ENCODE assay signal across 38 cellular contexts in genomic region chr18:25047421-25047820, GRCh38.
"Had no signal": no experiment of that assay in that cellular context is flagged by ENCODE, and none has a peak within 500 bp of the region (broad histone marks: within the 10 kb centered on the region; RNA-seq: fewer than 3 reads in every experiment).

No MANE protein-coding gene starts in this region.

- H3K4me3 Mint-ChIP-seq: activated CD4-positive, alpha-beta memory T cell treated with anti-CD3 and anti-CD28 coated beads for 36 hours; activated CD4-positive, alpha-beta T cell treated with anti-CD3 and anti-CD28 coated beads for 36 hours; activated CD4-positive, alpha-beta T cell treated with anti-CD3 and anti-CD28 coated beads, Interleukin-2, amount 10 ng/mL, durations not matched to agents 7 days and 5 days; activated CD8-positive, alpha-beta T cell treated with anti-CD3 and anti-CD28 coated beads for 36 hours; activated naive CD4-positive, alpha-beta T cell treated with anti-CD3 and anti-CD28 coated beads, Interleukin-2, amount 10 ng/mL, durations not matched to agents 7 days and 5 days; activated naive CD4-positive, alpha-beta T cell treated with anti-CD3 and anti-CD28 coated beads, Interleukin-2, amount 50 U/mL, for 24 hours; activated naive CD8-positive, alpha-beta T cell; activated naive CD8-positive, alpha-beta T cell treated with anti-CD3 and anti-CD28 coated beads, Interleukin-2, amount 10 ng/mL, durations not matched to agents 7 days and 5 days; activated naive CD8-positive, alpha-beta T cell treated with anti-CD3 and anti-CD28 coated beads, Interleukin-2, amount 50 U/mL, for 24 hours; brain; central memory CD8-positive, alpha-beta T cell; T-helper 1 cell treated with Interleukin-12 subunit alpha and Interleukin-12 subunit beta and Interleukin-4 antibody, amounts not matched to agents 30 μg/mL and 1 μg/mL, for 36 hours; T-helper 2 cell treated with Interferon-gamma antibody and Interleukin-4, amounts not matched to agents 5 μg/mL and 100 μg/mL, for 36 hours; WTC11 had no signal

- H3K27me3 Mint-ChIP-seq: activated CD4-positive, alpha-beta memory T cell treated with anti-CD3 and anti-CD28 coated beads for 36 hours; activated CD4-positive, alpha-beta T cell treated with anti-CD3 and anti-CD28 coated beads for 36 hours; activated CD4-positive, alpha-beta T cell treated with anti-CD3 and anti-CD28 coated beads, Interleukin-2, amount 10 ng/mL, durations not matched to agents 7 days and 5 days; activated CD8-positive, alpha-beta T cell treated with anti-CD3 and anti-CD28 coated beads for 36 hours; activated naive CD4-positive, alpha-beta T cell treated with anti-CD3 and anti-CD28 coated beads, Interleukin-2, amount 10 ng/mL, durations not matched to agents 7 days and 5 days; activated naive CD4-positive, alpha-beta T cell treated with anti-CD3 and anti-CD28 coated beads, Interleukin-2, amount 50 U/mL, for 24 hours; activated naive CD8-positive, alpha-beta T cell treated with anti-CD3 and anti-CD28 coated beads, Interleukin-2, amount 10 ng/mL, durations not matched to agents 7 days and 5 days; central memory CD8-positive, alpha-beta T cell had no signal

- DNase-seq: activated CD4-positive, alpha-beta memory T cell treated with anti-CD3 and anti-CD28 coated beads for 36 hours; activated CD4-positive, alpha-beta T cell treated with anti-CD3 and anti-CD28 coated beads for 1 hour; activated CD4-positive, alpha-beta T cell treated with anti-CD3 and anti-CD28 coated beads for 36 hours; activated CD4-positive, alpha-beta T cell treated with anti-CD3 and anti-CD28 coated beads for 48 hours; activated CD4-positive, alpha-beta T cell treated with anti-CD3 and anti-CD28 coated beads, Interleukin-2, amount 10 ng/mL, durations not matched to agents 7 days and 5 days; activated CD4-positive, CD25-positive, alpha-beta regulatory T cell; activated CD8-positive, alpha-beta memory T cell treated with anti-CD3 and anti-CD28 coated beads, Interleukin-2, amount 50 U/mL, for 4 hours; activated CD8-positive, alpha-beta T cell treated with anti-CD3 and anti-CD28 coated beads for 36 hours; activated effector memory CD4-positive, alpha-beta T cell treated with Interleukin-2 at 50 U/mL for 16 hours; activated gamma-delta T cell; activated naive CD4-positive, alpha-beta T cell treated with anti-CD3 and anti-CD28 coated beads, Interleukin-2, amount 10 ng/mL, durations not matched to agents 7 days and 5 days; activated naive CD4-positive, alpha-beta T cell treated with Interleukin-2 at 50 U/mL for 16 hours; activated naive CD8-positive, alpha-beta T cell treated with anti-CD3 and anti-CD28 coated beads, Interleukin-2, amount 10 ng/mL, durations not matched to agents 7 days and 5 days; activated naive CD8-positive, alpha-beta T cell treated with anti-CD3 and anti-CD28 coated beads, Interleukin-2, amount 50 U/mL, for 24 hours; activated T-cell treated with anti-CD3 and anti-CD28 coated beads for 4 hours; activated T-cell treated with anti-CD3 and anti-CD28 coated beads, Interleukin-2, amount 50 U/mL, for 1 hour; activated T-cell treated with anti-CD3 and anti-CD28 coated beads, Interleukin-2, amount 50 U/mL, for 48 hours; amygdala; anterior cingulate cortex; caudate nucleus; cerebellar nuclear complex; T-helper 1 cell; T-helper 2 cell; T-helper 9 cell; WERI-Rb-1 had no signal

- FAIRE-seq: bronchial epithelial cell, TTC549 had no signal

- H3K9me3 Mint-ChIP-seq: activated CD4-positive, alpha-beta memory T cell treated with anti-CD3 and anti-CD28 coated beads for 36 hours; activated CD4-positive, alpha-beta T cell treated with anti-CD3 and anti-CD28 coated beads, Interleukin-2, amount 10 ng/mL, durations not matched to agents 7 days and 5 days; activated CD8-positive, alpha-beta T cell treated with anti-CD3 and anti-CD28 coated beads for 36 hours; activated naive CD4-positive, alpha-beta T cell treated with anti-CD3 and anti-CD28 coated beads, Interleukin-2, amount 50 U/mL, for 24 hours; activated naive CD8-positive, alpha-beta T cell treated with anti-CD3 and anti-CD28 coated beads, Interleukin-2, amount 50 U/mL, for 24 hours; activated T-helper 2 cell treated with anti-CD3 and anti-CD28 coated beads, Interferon-gamma antibody, Interleukin-2, Interleukin-4, amounts not matched to agents 10 μg/mL and 5 μg/mL and 100 μg/mL, durations not matched to agents 14 hours and 24 hours and 36 hours; T-helper 1 cell treated with Interleukin-12 subunit alpha and Interleukin-12 subunit beta and Interleukin-4 antibody, amounts not matched to agents 30 μg/mL and 1 μg/mL, for 36 hours; T-helper 2 cell treated with Interferon-gamma antibody and Interleukin-4, amounts not matched to agents 5 μg/mL and 100 μg/mL, for 36 hours; WTC11 had no signal

- H3K27me3 ChIP-seq: ascending aorta had no signal

- H3K4me1 ChIP-seq: ascending aorta had no signal

- H3K27ac Mint-ChIP-seq: activated CD4-positive, alpha-beta memory T cell treated with anti-CD3 and anti-CD28 coated beads for 36 hours; activated CD4-positive, alpha-beta T cell treated with anti-CD3 and anti-CD28 coated beads for 36 hours; activated CD4-positive, alpha-beta T cell treated with anti-CD3 and anti-CD28 coated beads, Interleukin-2, amount 10 ng/mL, durations not matched to agents 7 days and 5 days; activated CD8-positive, alpha-beta T cell treated with anti-CD3 and anti-CD28 coated beads for 36 hours; activated naive CD4-positive, alpha-beta T cell treated with anti-CD3 and anti-CD28 coated beads, Interleukin-2, amount 10 ng/mL, durations not matched to agents 7 days and 5 days; activated naive CD4-positive, alpha-beta T cell treated with anti-CD3 and anti-CD28 coated beads, Interleukin-2, amount 50 U/mL, for 24 hours; activated naive CD8-positive, alpha-beta T cell; activated naive CD8-positive, alpha-beta T cell treated with anti-CD3 and anti-CD28 coated beads, Interleukin-2, amount 10 ng/mL, durations not matched to agents 7 days and 5 days; activated naive CD8-positive, alpha-beta T cell treated with anti-CD3 and anti-CD28 coated beads, Interleukin-2, amount 50 U/mL, for 24 hours; activated T-helper 2 cell treated with anti-CD3 and anti-CD28 coated beads, Interferon-gamma antibody, Interleukin-2, Interleukin-4, amounts not matched to agents 10 μg/mL and 5 μg/mL and 100 μg/mL, durations not matched to agents 14 hours and 24 hours and 36 hours; brain; T-helper 1 cell treated with Interleukin-12 subunit alpha and Interleukin-12 subunit beta and Interleukin-4 antibody, amounts not matched to agents 30 μg/mL and 1 μg/mL, for 36 hours; T-helper 2 cell treated with Interferon-gamma antibody and Interleukin-4, amounts not matched to agents 5 μg/mL and 100 μg/mL, for 36 hours; WTC11 had no signal

- H3K4me3 ChIP-seq: ascending aorta, cardiac muscle cell had no signal

- H3K36me3 ChIP-seq: ascending aorta, cardiac muscle cell, WERI-Rb-1 had no signal

- H3K4me1 Mint-ChIP-seq: activated CD4-positive, alpha-beta T cell treated with anti-CD3 and anti-CD28 coated beads for 36 hours; activated CD4-positive, alpha-beta T cell treated with anti-CD3 and anti-CD28 coated beads, Interleukin-2, amount 10 ng/mL, durations not matched to agents 7 days and 5 days; activated naive CD4-positive, alpha-beta T cell treated with anti-CD3 and anti-CD28 coated beads, Interleukin-2, amount 10 ng/mL, durations not matched to agents 7 days and 5 days; activated naive CD4-positive, alpha-beta T cell treated with anti-CD3 and anti-CD28 coated beads, Interleukin-2, amount 50 U/mL, for 24 hours; activated naive CD8-positive, alpha-beta T cell treated with anti-CD3 and anti-CD28 coated beads, Interleukin-2, amount 10 ng/mL, durations not matched to agents 7 days and 5 days; activated naive CD8-positive, alpha-beta T cell treated with anti-CD3 and anti-CD28 coated beads, Interleukin-2, amount 50 U/mL, for 24 hours; central memory CD8-positive, alpha-beta T cell had no signal

- ATAC-seq: activated CD4-positive, alpha-beta T cell treated with anti-CD3 and anti-CD28 coated beads for 36 hours; activated CD4-positive, CD25-positive, alpha-beta regulatory T cell treated with anti-CD3 and anti-CD28 coated beads, Interleukin-2, amount 50 U/mL, for 24 hours; activated CD8-positive, alpha-beta T cell treated with anti-CD3 and anti-CD28 coated beads for 36 hours; activated naive CD8-positive, alpha-beta T cell treated with anti-CD3 and anti-CD28 coated beads, Interleukin-2, amount 50 U/mL, for 24 hours had no signal

- H3K9me3 ChIP-seq: ascending aorta had no signal

- H3K36me3 Mint-ChIP-seq: activated CD4-positive, alpha-beta memory T cell treated with anti-CD3 and anti-CD28 coated beads for 36 hours; activated naive CD4-positive, alpha-beta T cell treated with anti-CD3 and anti-CD28 coated beads, Interleukin-2, amount 10 ng/mL, durations not matched to agents 7 days and 5 days; activated naive CD4-positive, alpha-beta T cell treated with anti-CD3 and anti-CD28 coated beads, Interleukin-2, amount 50 U/mL, for 24 hours; activated naive CD8-positive, alpha-beta T cell; activated naive CD8-positive, alpha-beta T cell treated with anti-CD3 and anti-CD28 coated beads, Interleukin-2, amount 10 ng/mL, durations not matched to agents 7 days and 5 days; brain; WTC11 had no signal

- H3K27ac ChIP-seq: ascending aorta, cardiac muscle cell, WERI-Rb-1 had no signal
